ENCODE assay signal across 1 cellular context in the genomic region with DNA sequence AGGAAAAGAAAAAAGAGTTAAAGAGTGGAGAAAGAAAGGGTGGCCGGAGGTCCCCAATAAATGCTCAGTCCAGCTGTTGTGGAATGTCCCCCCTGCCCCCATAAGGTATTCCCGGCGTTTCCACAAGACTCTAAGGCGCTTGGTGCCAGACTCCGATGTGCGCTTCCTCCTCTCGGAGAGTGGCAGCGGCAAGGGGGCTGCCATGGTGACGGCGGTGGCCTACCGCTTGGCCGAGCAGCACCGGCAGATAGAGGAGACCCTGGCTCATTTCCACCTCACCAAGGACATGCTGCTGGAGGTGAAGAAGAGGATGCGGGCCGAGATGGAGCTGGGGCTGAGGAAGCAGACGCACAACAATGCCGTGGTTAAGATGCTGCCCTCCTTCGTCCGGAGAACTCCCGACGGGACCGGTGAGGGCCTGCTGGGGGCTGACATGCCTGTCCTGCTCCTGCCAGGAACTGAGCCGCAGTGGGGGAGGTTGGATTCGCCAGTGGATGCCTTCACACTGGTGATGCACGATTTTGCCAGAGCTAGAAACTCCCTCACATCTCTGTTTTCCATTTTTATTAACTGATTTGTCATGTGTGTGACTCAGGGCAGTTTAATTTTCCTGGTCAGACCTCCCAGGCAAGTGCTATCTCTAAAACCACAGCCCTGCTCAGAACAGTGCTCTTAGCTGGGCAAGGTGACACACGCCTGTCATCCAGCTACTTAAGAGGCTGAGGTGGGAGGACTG.
TF ChIP-seq lines count a peak whose summit lies in the region.

No MANE protein-coding gene starts in this region.

TF ChIP-seq in SK-N-SH, 30 proteins besides CTCF, POLR2A, EP300 and RAD21 (continued from another document):
- no peak for TF ChIP-seq REST (IDR thresholded peaks at IDR 0.05; ENCODE audit: low read depth, low read length)
